13 cellular contexts compared by ENCODE assay signal in the genomic region with DNA sequence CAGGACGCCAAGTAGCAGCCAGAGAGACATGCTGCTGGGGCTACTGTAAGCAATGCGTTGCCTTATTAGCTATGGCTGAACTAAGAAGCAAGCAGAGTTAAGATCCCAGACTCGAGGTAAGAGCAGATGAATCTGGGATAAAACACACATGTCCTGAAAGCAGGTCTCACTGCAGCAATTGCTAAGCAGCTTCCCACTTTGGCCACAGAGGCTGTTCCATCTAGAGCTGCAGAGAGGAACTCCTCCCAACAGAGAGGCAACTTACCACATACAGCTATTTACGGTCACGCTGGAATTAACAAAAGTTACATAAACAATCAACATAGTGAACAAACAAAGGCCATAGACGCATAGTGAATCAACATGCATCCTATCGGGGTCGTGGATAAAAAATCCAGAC.
"Had no signal": no experiment of that assay in that cellular context is flagged by ENCODE, and none has a peak within 500 bp of the region (broad histone marks: within the 10 kb centered on the region; RNA-seq: fewer than 3 reads in every experiment).

No MANE protein-coding gene starts in this region.

- H3K36me3 ChIP-seq: heart left ventricle had no signal

- H3K27ac ChIP-seq: heart left ventricle, psoas muscle had no signal

- ATAC-seq: esophagus mucosa, heart left ventricle, psoas muscle had no signal

- H3K9me3 ChIP-seq: heart left ventricle, psoas muscle had no signal

- DNase-seq: cortex of kidney; dorsolateral prefrontal cortex; effector CD8-positive, alpha-beta T cell; heart left ventricle; hypothalamus; kidney glomerular epithelial cell; mesendoderm; naive B cell; psoas muscle; small intestine; stimulated activated CD4-positive, alpha-beta T cell treated with anti-CD3 and anti-CD28 coated beads, Interleukin-12 subunit alpha, Interleukin-12 subunit beta, amount 100 ng/mL, for 4 hours; stimulated activated naive CD4-positive, alpha-beta T cell treated with Interleukin-2 at 50 U/mL for 16 hours had no signal

- H3K4me1 ChIP-seq: psoas muscle had no signal

- H3K4me3 ChIP-seq: dorsolateral prefrontal cortex, heart left ventricle, psoas muscle had no signal
